Comparison of ENCODE assay signal across 18 cellular contexts in the genomic region with DNA sequence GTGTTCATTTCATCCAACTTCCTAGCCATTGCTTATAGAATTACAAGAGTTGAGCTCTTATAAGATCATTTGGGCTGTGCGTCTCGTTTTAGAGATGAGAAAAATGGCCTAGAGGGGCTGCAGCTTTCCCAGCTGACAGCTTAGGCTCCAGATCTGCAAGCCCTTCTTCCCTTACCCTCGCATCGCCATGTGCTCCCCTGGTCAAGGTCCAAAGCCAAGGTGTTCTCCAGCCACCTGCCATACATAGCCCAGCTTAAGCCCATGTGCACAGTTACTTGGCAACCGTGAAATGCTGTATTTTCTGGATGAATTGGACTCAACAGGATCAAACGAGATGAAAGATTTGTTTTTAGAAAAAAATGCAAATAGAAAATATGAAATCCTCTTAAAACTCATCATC.
"Had no signal": no experiment of that assay in that cellular context is flagged by ENCODE, and none has a peak within 500 bp of the region (broad histone marks: within the 10 kb centered on the region; RNA-seq: fewer than 3 reads in every experiment).

No MANE protein-coding gene starts in this region.

- H3K27me3 ChIP-seq: ascending aorta, colonic mucosa, esophagus squamous epithelium, hepatocyte, left lung, upper lobe of left lung had no signal

- H3K9me3 Mint-ChIP-seq: activated T-helper 17 cell treated with anti-CD3 and anti-CD28 coated beads, Interleukin-2, amount 50 U/mL, for 72 hours; memory B cell; natural killer cell treated with Interleukin-12 subunit alpha and Interleukin-12 subunit beta and Interleukin-15 and Interleukin-18, amount 100 ng/mL, for 72 hours; stimulated activated naive CD8-positive, alpha-beta T cell treated with anti-CD3 and anti-CD28 coated beads, Interleukin-15, amount 100 ng/mL, for 72 hours had no signal

- H3K9me3 ChIP-seq: ascending aorta, colonic mucosa, esophagus squamous epithelium, left lung, prostate gland, upper lobe of left lung had no signal

- ATAC-seq: activated CD4-positive, CD25-positive, alpha-beta regulatory T cell treated with anti-CD3 and anti-CD28 coated beads, Interleukin-2, amount 50 U/mL, for 24 hours; activated T-helper 17 cell treated with anti-CD3 and anti-CD28 coated beads, Interleukin-2, amount 50 U/mL, for 72 hours; left lung; natural killer cell treated with Interleukin-12 subunit alpha and Interleukin-12 subunit beta and Interleukin-15 and Interleukin-18, amount 100 ng/mL, for 72 hours; right cardiac atrium; stimulated activated naive CD8-positive, alpha-beta T cell treated with anti-CD3 and anti-CD28 coated beads, Interleukin-15, amount 100 ng/mL, for 72 hours had no signal

- H3K27ac ChIP-seq: ascending aorta, colonic mucosa, esophagus squamous epithelium, hepatocyte, left lung, prostate gland, upper lobe of left lung had no signal

- H3K36me3 ChIP-seq: ascending aorta, colonic mucosa, esophagus squamous epithelium, left lung, prostate gland, upper lobe of left lung had no signal

- H3K4me2 ChIP-seq: hepatocyte, smooth muscle cell had no signal

- H2AFZ ChIP-seq: hepatocyte had no signal

- H3K4me3 Mint-ChIP-seq: activated T-helper 17 cell treated with anti-CD3 and anti-CD28 coated beads, Interleukin-2, amount 50 U/mL, for 72 hours; memory B cell; natural killer cell treated with Interleukin-12 subunit alpha and Interleukin-12 subunit beta and Interleukin-15 and Interleukin-18, amount 100 ng/mL, for 72 hours; stimulated activated naive CD8-positive, alpha-beta T cell treated with anti-CD3 and anti-CD28 coated beads, Interleukin-15, amount 100 ng/mL, for 72 hours had no signal

- H3K36me3 Mint-ChIP-seq: natural killer cell treated with Interleukin-12 subunit alpha and Interleukin-12 subunit beta and Interleukin-15 and Interleukin-18, amount 100 ng/mL, for 72 hours had no signal

- H3K4me1 ChIP-seq: colonic mucosa had no signal

- H3K4me3 ChIP-seq: ascending aorta, colonic mucosa, esophagus squamous epithelium, hepatocyte, left lung, prostate gland, smooth muscle cell, upper lobe of left lung had no signal

- DNase-seq: activated CD4-positive, alpha-beta T cell treated with anti-CD3 and anti-CD28 coated beads, Interleukin-2, amount 50 U/mL, for 1 hour; activated naive CD4-positive, alpha-beta T cell treated with Interleukin-2 at 50 U/mL for 16 hours; colonic mucosa; esophagus squamous epithelium; left lung; occipital lobe; right cardiac atrium; stimulated activated naive CD8-positive, alpha-beta T cell treated with anti-CD3 and anti-CD28 coated beads, Interleukin-15, amount 100 ng/mL, for 72 hours; T-helper 2 cell; upper lobe of left lung had no signal

- H3K27ac Mint-ChIP-seq: activated T-helper 17 cell treated with anti-CD3 and anti-CD28 coated beads, Interleukin-2, amount 50 U/mL, for 72 hours; memory B cell; stimulated activated naive CD8-positive, alpha-beta T cell treated with anti-CD3 and anti-CD28 coated beads, Interleukin-15, amount 100 ng/mL, for 72 hours had no signal

- H3K27me3 Mint-ChIP-seq: activated T-helper 17 cell treated with anti-CD3 and anti-CD28 coated beads, Interleukin-2, amount 50 U/mL, for 72 hours; memory B cell; natural killer cell treated with Interleukin-12 subunit alpha and Interleukin-12 subunit beta and Interleukin-15 and Interleukin-18, amount 100 ng/mL, for 72 hours; stimulated activated naive CD8-positive, alpha-beta T cell treated with anti-CD3 and anti-CD28 coated beads, Interleukin-15, amount 100 ng/mL, for 72 hours had no signal
